Comparison of ENCODE assay signal across 8 cellular contexts in the genomic region with DNA sequence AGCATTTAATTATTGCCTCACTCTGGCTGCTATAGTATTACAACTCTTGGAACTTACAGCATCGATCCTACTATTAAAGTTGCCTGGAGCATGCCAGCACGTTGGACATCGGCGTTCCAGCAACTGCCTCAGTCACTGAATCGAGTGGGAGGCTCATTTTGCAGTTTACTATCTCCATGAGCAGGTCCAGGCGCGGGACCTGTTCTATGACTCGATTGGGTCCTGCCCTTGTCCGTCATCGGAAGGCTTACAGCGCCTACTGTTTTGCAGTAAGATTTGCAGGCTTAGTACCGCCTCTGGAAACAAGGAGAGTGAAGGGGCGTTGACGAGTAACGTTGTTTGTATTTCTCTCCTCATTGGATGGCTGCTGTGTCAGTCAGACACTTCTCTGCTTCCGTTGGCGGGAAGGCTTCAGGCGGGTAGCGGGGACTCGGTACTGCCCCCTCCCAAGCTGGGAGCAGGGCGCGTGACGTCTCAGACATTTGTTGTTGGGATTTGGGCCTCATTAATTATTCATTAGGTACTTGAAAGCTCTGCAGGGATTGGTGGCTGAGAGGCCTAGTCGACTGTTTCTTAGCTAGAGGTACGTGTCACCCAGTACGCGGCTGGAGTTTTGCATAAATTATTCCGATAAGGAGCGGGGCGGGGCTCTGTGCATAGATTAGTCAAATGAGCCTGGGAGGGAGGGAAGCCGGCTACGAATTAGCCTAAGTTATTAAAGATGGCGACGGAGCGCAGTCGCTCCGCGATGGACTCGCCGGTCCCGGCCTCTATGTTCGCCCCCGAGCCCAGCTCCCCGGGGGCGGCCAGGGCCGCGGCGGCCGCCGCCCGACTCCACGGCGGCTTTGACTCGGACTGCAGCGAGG.
A peak's percentile ranks its signal among the peaks of the same experiment; 100 is the strongest.
DNase-seq lines count a peak whose midpoint lies in the region; ATAC-seq and TF ChIP-seq lines count a peak whose summit lies in the region.

A gene (plus strand): TSS at position 710 of the 866 bp plus-strand sequence. CDS start 12 bp downstream, at position 722.

- peak; percentile 100 for DNase-seq in AG09309 (ENCODE audit: low read depth)
- DNase-seq in NCI-H446 (lab: John Stamatoyannopoulos, UW) = peak; percentile 100
- DNase-seq in activated CD4-positive, CD25-positive, alpha-beta regulatory T cell treated with anti-CD3 and anti-CD28 coated beads, Interleukin-2, amount 50 U/mL, for 16 hours (ENCODE audit: low read depth, low spot score) = peak; percentile 97
- DNase-seq in central memory CD8-positive, alpha-beta T cell (ENCODE audit: low spot score in 2 of 2) = peak; percentile 87 to 98
- peak; percentile 100 for DNase-seq in iris pigment epithelial cell (ENCODE audit: low read depth)
- DNase-seq in stimulated activated CD4-positive, alpha-beta T cell treated with anti-CD3 and anti-CD28 coated beads, Interleukin-12 subunit alpha, Interleukin-12 subunit beta, amount 100 ng/mL, for 24 hours (ENCODE audit: low read depth in 2 of 2) = peak; percentile 91 to 93

- peaks cover 29% of the 10 kb centered on the region for H3K36me3 Mint-ChIP-seq in central memory CD8-positive, alpha-beta T cell (ENCODE audit: insufficient read depth)

- peak within 1 kb of the TSS; percentile 91 for H3K4me3 ChIP-seq in AG09309 (ENCODE audit: control insufficient read depth, low read depth, low read length)

- TF ChIP-seq CTCF in AG09309 (IDR thresholded peaks at IDR 0.05; ENCODE audit: control insufficient read depth, insufficient read depth, low read depth, low read length, missing control alignments) = no peak

- peak within 1 kb of the TSS; percentile 91 for H3K27ac Mint-ChIP-seq in central memory CD8-positive, alpha-beta T cell (ENCODE audit: low read depth)

- ATAC-seq in GM19025 (IDR thresholded peaks at IDR 0.05; ENCODE audit: low read depth, unreplicated experiment) = peak; percentile 67
- ATAC-seq in HG03342 (IDR thresholded peaks at IDR 0.05; ENCODE audit: unreplicated experiment) = peak; percentile 69
- ATAC-seq in central memory CD8-positive, alpha-beta T cell (replicated peaks; ENCODE audit: extremely low read depth, poor library complexity, severe bottlenecking) = peak; percentile 77

- no peaks in the 10 kb centered on the region for H3K27me3 Mint-ChIP-seq in central memory CD8-positive, alpha-beta T cell

- no peaks in the 10 kb centered on the region for H3K9me3 Mint-ChIP-seq in central memory CD8-positive, alpha-beta T cell

- H3K4me3 Mint-ChIP-seq in central memory CD8-positive, alpha-beta T cell = peak within 1 kb of the TSS; percentile 91

- H3K4me1 Mint-ChIP-seq in central memory CD8-positive, alpha-beta T cell = peaks cover 51% of the 10 kb centered on the region

Comparison
In these comparisons a context has a peak if more than half of its experiments do, and no peak if none do; other contexts are left out.
1. Peak in every context shown above with its lines: DNase-seq, ATAC-seq and H3K4me3 ChIP-seq.